In the genomic region with DNA sequence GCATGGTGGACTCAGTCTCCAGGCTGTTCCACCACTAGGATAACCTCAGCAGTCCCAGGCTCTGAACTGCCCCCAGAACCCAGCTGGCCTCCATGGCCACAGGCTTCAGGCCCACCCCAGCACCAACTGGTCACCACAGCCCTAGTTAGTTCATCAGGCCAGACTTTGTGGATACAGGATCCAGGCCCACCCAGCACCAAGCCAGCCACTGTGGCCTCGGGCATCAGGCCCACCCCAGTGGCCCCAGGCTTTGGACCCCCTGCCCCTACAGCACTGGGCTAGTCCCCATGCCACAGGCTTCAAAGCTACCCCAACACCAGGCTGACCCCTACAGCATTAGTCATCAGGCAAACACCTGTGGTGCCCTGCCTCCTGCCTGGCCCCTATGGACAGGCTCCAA, we compare ENCODE assay signal across 8 cellular contexts. TPM values are rescaled to one million over a fixed set of nuclear protein-coding genes. Genes with fewer than 3 reads are reported as not detected.
"Had no signal": no experiment of that assay in that cellular context is flagged by ENCODE, and none has a peak within 500 bp of the region (broad histone marks: within the 10 kb centered on the region; RNA-seq: fewer than 3 reads in every experiment).

No MANE protein-coding gene starts in this region.

- FAIRE-seq: G401.6, GM12878, GM12891, GM12892, GM18507 had no signal

- H3K4me3 ChIP-seq: GM12878 had no signal

- DNase-seq: GDM1, GF-D8 had no signal

- ATAC-seq: GM12878 had no signal

RNA-seq across cellular contexts. Expression of gene ZCCHC13, which starts 50.0 kb away (rescaled TPM):
- total RNA-seq: G401, GM12878 had no signal
- polyA plus RNA-seq: GM12878 had no signal
